27 cellular contexts compared by ENCODE assay signal in the genomic region with DNA sequence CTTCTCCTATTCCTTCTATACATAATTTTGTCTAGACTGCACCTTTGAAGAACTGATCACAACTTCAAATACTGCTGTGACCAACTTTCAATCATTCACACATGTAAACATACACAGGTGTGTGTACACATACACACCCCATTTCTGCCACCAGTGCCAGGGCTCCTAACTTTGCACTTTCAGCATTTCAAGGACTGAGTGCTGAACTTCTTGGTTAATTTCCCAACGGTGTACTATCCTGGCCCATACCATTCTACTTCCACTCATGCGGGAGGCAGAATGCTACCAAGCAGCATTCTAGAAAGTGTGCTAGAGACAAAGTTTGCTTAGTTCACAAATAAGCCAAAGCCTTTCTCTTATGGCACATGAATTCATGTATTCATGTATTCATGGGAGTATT. TPM values are rescaled to one million over a fixed set of nuclear protein-coding genes. Genes with fewer than 3 reads are reported as not detected.
DNase-seq lines count a peak whose midpoint lies in the region; ATAC-seq and TF ChIP-seq lines count a peak whose summit lies in the region.
"Had no signal": no experiment of that assay in that cellular context is flagged by ENCODE, and none has a peak within 500 bp of the region (broad histone marks: within the 10 kb centered on the region; RNA-seq: fewer than 3 reads in every experiment).

No MANE protein-coding gene starts in this region.

- TF ChIP-seq CTCF in IMR-90 (conservative IDR thresholded peaks at IDR 0.05; ENCODE audit: low read depth, low read length) (no peak), osteoblast (IDR thresholded peaks at IDR 0.05; ENCODE audit: extremely low read depth, low read depth, low read length) (no peak), gastrocnemius medialis (IDR thresholded peaks at IDR 0.05 in 4 of 5, conservative IDR thresholded peaks at IDR 0.05 in 1 of 5) (no peak)

- intact Hi-C loops in IMR-90 (cut with micrococcal nuclease) (no loop called here), gastrocnemius medialis (cut with DNase I; ENCODE audit: low total_unique reads) (no loop called here)

- H3K9me1 ChIP-seq in IMR-90 (ENCODE audit: insufficient read depth, low read length): peaks cover 3% of the 10 kb centered on the region

- H3K4me1 ChIP-seq in BLaER1 treated with 17β-estradiol and CSF1 and Interleukin-3, amounts not matched to agents 10 nM and 100 nM: peaks cover 0 to 34% (median 5%) of the 10 kb centered on the region in 10 experiments; a peak in 14 of 20 replicates
- H3K4me1 ChIP-seq in IMR-90 (ENCODE audit: control insufficient read depth, insufficient read depth, low read length): peaks cover 5% of the 10 kb centered on the region
- H3K4me1 ChIP-seq in osteoblast (ENCODE audit: insufficient read depth, low read length): peaks cover 20% of the 10 kb centered on the region
- no peaks in the 10 kb centered on the region for H3K4me1 ChIP-seq in gastrocnemius medialis
- H3K4me1 ChIP-seq: gastroesophageal sphincter, parathyroid adenoma, right atrium auricular region, spleen, testis had no signal

- no peak for TF ChIP-seq RAD21 in IMR-90 (IDR thresholded peaks at IDR 0.05; ENCODE audit: low read length)

- peaks cover 0 to 7% (median 0%) of the 10 kb centered on the region in 11 experiments; a peak in 2 of 22 replicates for H3K36me3 ChIP-seq in BLaER1 treated with 17β-estradiol and CSF1 and Interleukin-3, amounts not matched to agents 10 nM and 100 nM
- H3K36me3 ChIP-seq in IMR-90 (ENCODE audit: control insufficient read depth, insufficient read depth, low read length): no peaks in the 10 kb centered on the region
- H3K36me3 ChIP-seq in MG63: no peaks in the 10 kb centered on the region
- no peaks in the 10 kb centered on the region for H3K36me3 ChIP-seq in osteoblast (ENCODE audit: insufficient read depth, low read length)
- H3K36me3 ChIP-seq in gastrocnemius medialis: no peaks in the 10 kb centered on the region
- H3K36me3 ChIP-seq: gastroesophageal sphincter, right atrium auricular region had no signal

- H3K4me3 ChIP-seq in BLaER1 treated with 17β-estradiol and CSF1 and Interleukin-3, amounts not matched to agents 10 nM and 100 nM: no peak overlapping the region
- H3K4me3 ChIP-seq in IMR-90 (ENCODE audit: insufficient read depth, low read depth, low read length) (no peak overlapping the region), MG63 (no peak overlapping the region), osteoblast (ENCODE audit: insufficient read depth, low read length) (no peak overlapping the region), gastrocnemius medialis (no peak overlapping the region)
- H3K4me3 ChIP-seq: esophagus muscularis mucosa, gastroesophageal sphincter, right atrium auricular region, spleen, testis had no signal

- DNase-seq in IMR-90 (no peak), epithelial cell of prostate (ENCODE audit: low read depth, low spot score) (no peak), renal cortical epithelial cell (ENCODE audit: low read depth) (peak; percentile 9), MG63 (no peak), osteoblast (ENCODE audit: insufficient read length, low spot score, missing footprints) (no peak), gastrocnemius medialis (no peak)
- no peak for DNase-seq in activated CD4-positive, alpha-beta T cell treated with anti-CD3 and anti-CD28 coated beads, Interleukin-2, amount 50 U/mL, for 1 hour
- DNase-seq: activated CD4-positive, alpha-beta T cell treated with anti-CD3 and anti-CD28 coated beads for 36 hours; anterior cingulate cortex; CD8-positive, alpha-beta memory T cell; endodermal cell; hippocampal formation; NCI-H1436; NCI-H2081 treated with DMSO at 0.1 percent for 48 hours; NCI-H345; NCI-H69; Right ventricle myocardium superior; spleen; stimulated activated CD4-positive, alpha-beta T cell treated with anti-CD3 and anti-CD28 coated beads, Interleukin-2, amount 100 ng/mL, for 24 hours; testis had no signal

- H2BK5ac ChIP-seq in IMR-90 (ENCODE audit: low read depth, low read length, poor library complexity, severe bottlenecking): peak overlapping the region; percentile 58

- H4K91ac ChIP-seq in IMR-90 (ENCODE audit: insufficient read depth, low read depth, low read length): no peak overlapping the region

- H3K23ac ChIP-seq in IMR-90 (ENCODE audit: low read depth, low read length): no peak overlapping the region

- H3K9me3 ChIP-seq in BLaER1 treated with 17β-estradiol and CSF1 and Interleukin-3, amounts not matched to agents 10 nM and 100 nM (replicated peaks in 1 of 11): no peaks in the 10 kb centered on the region
- H3K9me3 ChIP-seq in IMR-90 (ENCODE audit: control insufficient read depth, insufficient read depth, low read length) (no peaks in the 10 kb centered on the region), MG63 (no peaks in the 10 kb centered on the region), osteoblast (ENCODE audit: low read depth, low read length) (no peaks in the 10 kb centered on the region), gastrocnemius medialis (no peaks in the 10 kb centered on the region)
- H3K9me3 ChIP-seq: esophagus muscularis mucosa, gastroesophageal sphincter, right atrium auricular region, spleen, testis had no signal

- no peaks in the 10 kb centered on the region for H3K79me2 ChIP-seq in osteoblast (ENCODE audit: insufficient read depth, low read length)
- H3K79me2 ChIP-seq: parathyroid adenoma had no signal

- H3K79me1 ChIP-seq in IMR-90 (ENCODE audit: low read depth in 1 of 2, low read length in 2 of 2): no peaks in the 10 kb centered on the region; a peak in 1 of 4 replicates

- no peaks in the 10 kb centered on the region for H3K27me3 ChIP-seq in BLaER1 treated with 17β-estradiol and CSF1 and Interleukin-3, amounts not matched to agents 10 nM and 100 nM
- H3K27me3 ChIP-seq in IMR-90 (ENCODE audit: control insufficient read depth, insufficient read depth, low read length) (no peaks in the 10 kb centered on the region), MG63 (no peaks in the 10 kb centered on the region), osteoblast (ENCODE audit: insufficient read depth, low read length) (no peaks in the 10 kb centered on the region), gastrocnemius medialis (no peaks in the 10 kb centered on the region)
- H3K27me3 ChIP-seq: esophagus muscularis mucosa, gastroesophageal sphincter, right atrium auricular region, testis had no signal

- H2AK5ac ChIP-seq in IMR-90 (ENCODE audit: low read depth, low read length): no peak overlapping the region

- peak overlapping the region in 4 of 11 experiments; percentile 42 to 71 (median 54); a peak in 9 of 22 replicates for H3K27ac ChIP-seq in BLaER1 treated with 17β-estradiol and CSF1 and Interleukin-3, amounts not matched to agents 10 nM and 100 nM
- H3K27ac ChIP-seq in IMR-90 (ENCODE audit: insufficient read depth, low read length): peak overlapping the region; percentile 41; the same call in 1 of the 2 replicates
- peak overlapping the region; percentile 39 for H3K27ac ChIP-seq in epithelial cell of prostate
- H3K27ac ChIP-seq in osteoblast (ENCODE audit: low read depth, low read length): no peak overlapping the region
- H3K27ac ChIP-seq in gastrocnemius medialis: no peak overlapping the region
- H3K27ac ChIP-seq: esophagus muscularis mucosa, gastroesophageal sphincter, KMS-11, parathyroid adenoma, right atrium auricular region, spleen, testis had no signal

- H2BK20ac ChIP-seq in IMR-90 (ENCODE audit: low read depth, low read length): peak overlapping the region; percentile 75

- H3K9ac ChIP-seq in BLaER1 treated with 17β-estradiol and CSF1 and Interleukin-3, amounts not matched to agents 10 nM and 100 nM: no peak overlapping the region
- no peak overlapping the region for H3K9ac ChIP-seq in IMR-90 (ENCODE audit: low read depth, low read length)
- H3K9ac ChIP-seq: KMS-11, parathyroid adenoma had no signal

- dilution Hi-C loops in IMR-90 (cut with HindIII; ENCODE audit: low sequenced_read_pairs, unreplicated experiment): no loop called here

- no peak overlapping the region for H2AK9ac ChIP-seq in IMR-90 (replicated peaks; ENCODE audit: low read depth, low read length, poor library complexity)

- H3K4ac ChIP-seq in IMR-90 (ENCODE audit: low read depth, low read length): peak overlapping the region; percentile 43; the same call in 1 of the 2 replicates

- peak overlapping the region; percentile 60; the same call in 1 of the 2 replicates for H3K18ac ChIP-seq in IMR-90 (ENCODE audit: low read depth, low read length)

- no peaks in the 10 kb centered on the region for H4K20me1 ChIP-seq in BLaER1 treated with 17β-estradiol and CSF1 and Interleukin-3, amounts not matched to agents 10 nM and 100 nM
- H4K20me1 ChIP-seq in IMR-90 (ENCODE audit: insufficient read depth, low read length) (no peaks in the 10 kb centered on the region), osteoblast (ENCODE audit: insufficient read depth, low read length) (no peaks in the 10 kb centered on the region)

- H3K56ac ChIP-seq in IMR-90 (ENCODE audit: extremely low read depth, insufficient read depth, low read length): no peak overlapping the region

- POLR2A ChIA-PET in IMR-90 (lab: Charles Lee; ENCODE audit: unreplicated experiment): no interaction called here

- 0 out of 2 replicates have a peak overlapping the region, but pooled peaks have one; percentile 39 for H4K5ac ChIP-seq in IMR-90 (ENCODE audit: low read depth, low read length)

- in situ Hi-C loops in IMR-90 (cut with MboI; ENCODE audit: low sequenced_read_pairs): no loop called here
- in situ Hi-C loops in gastrocnemius medialis (cut with MboI; ENCODE audit: low sequenced_read_pairs in 4 of 4): no loop called here

- CTCF ChIA-PET in IMR-90 (lab: Yijun Ruan, JAX): no interaction called here

- TF ChIP-seq POLR2A in IMR-90 (IDR thresholded peaks at IDR 0.05; ENCODE audit: low read depth, low read length) (no peak), gastrocnemius medialis (IDR thresholded peaks at IDR 0.05) (no peak)

- WGBS in IMR-90 (ENCODE audit: extremely low coverage in 2 of 2, insufficient read length in 1 of 2), 2 experiments: no CpG with 5 or more reads among the region's 2 CpGs

- H3K4me2 ChIP-seq in BLaER1 treated with 17β-estradiol and CSF1 and Interleukin-3, amounts not matched to agents 10 nM and 100 nM: peak overlapping the region in 6 of 11 experiments; percentile 9 to 60 (median 45); a peak in 10 of 22 replicates
- H3K4me2 ChIP-seq in IMR-90 (ENCODE audit: low read depth, low read length) (peak overlapping the region; percentile 5; the same call in 1 of the 2 replicates), osteoblast (ENCODE audit: insufficient read depth, low read length) (no peak overlapping the region)
- H3K4me2 ChIP-seq: KMS-11 had no signal

- no peak overlapping the region for H3K14ac ChIP-seq in IMR-90 (replicated peaks; ENCODE audit: low read depth, low read length)

- H2BK120ac ChIP-seq in IMR-90 (ENCODE audit: low read depth, low read length): peak overlapping the region; percentile 37; the same call in 1 of the 2 replicates

- 0 out of 4 replicates have a peak overlapping the region, but pooled peaks of 1 of the 2 experiments have one; percentile 6 for H4K8ac ChIP-seq in IMR-90 (ENCODE audit: low read depth in 2 of 2, low read length in 2 of 2)

- H2AFZ ChIP-seq in IMR-90 (replicated peaks; ENCODE audit: low read length, poor library complexity) (no peak overlapping the region), osteoblast (ENCODE audit: low read length) (no peak overlapping the region)
- H2AFZ ChIP-seq: parathyroid adenoma had no signal

- BruUV-seq in IMR-90 (replicated peaks; lab: Mats Ljungman, UMichigan): no TSS peak

- peak overlapping the region; percentile 24; the same call in 1 of the 3 replicates for H2BK15ac ChIP-seq in IMR-90 (ENCODE audit: low read depth, low read length)

- ATAC-seq in IMR-90 (ENCODE audit: low read depth) (no peak), gastrocnemius medialis (no peak)
- ATAC-seq: activated CD4-positive, alpha-beta T cell treated with anti-CD3 and anti-CD28 coated beads for 36 hours; activated naive CD4-positive, alpha-beta T cell treated with anti-CD3 and anti-CD28 coated beads, Interleukin-2, amount 50 U/mL, for 72 hours; gastroesophageal sphincter had no signal

RNA-seq across cellular contexts. Expression of a gene that starts 51.2 kb away (rescaled TPM):
- total RNA-seq in IMR-90 (2012; rRNA removed): 3.8 and 6.7 TPM in 2 replicates
- polyA plus RNA-seq in IMR-90 (2012; rRNA removed): 1.1 and 2.2 TPM in 2 replicates
- polyA plus RNA-seq in IMR-90 (2012; cell fraction: cytosol; rRNA removed): 0.23 and 0.30 TPM in 2 replicates
- polyA plus RNA-seq in IMR-90 (2012; cell fraction: nucleus; rRNA removed; ENCODE audit: low replicate concordance): 0.28 and 3.6 TPM in 2 replicates
- total RNA-seq in renal cortical epithelial cell: 4.5 and 7.2 TPM in 2 replicates
- 6.8 and 7.1 TPM in 2 replicates for total RNA-seq in MG63 (2014; rRNA removed; shearing (Covaris generic); ENCODE audit: low replicate concordance)
- total RNA-seq in osteoblast: 7.4 and 8.0 TPM in 2 replicates
- 10 to 100 TPM; 10.5 to 28.7 (median 13.7) TPM for total RNA-seq in gastrocnemius medialis

RNA-seq across cellular contexts. Expression of a gene that starts 55.4 kb away (rescaled TPM):
- total RNA-seq in IMR-90 (2012; rRNA removed) (35.5 and 39.2 TPM in 2 replicates), renal cortical epithelial cell (5.9 and 8.3 TPM in 2 replicates), osteoblast (76.7 and 93.1 TPM in 2 replicates), gastrocnemius medialis (10 to 100 TPM in 3 of 4 donors, 1 to 10 TPM in 1; 8.6 to 48.3 (median 36.6) TPM)
- 67.6 and 81.5 TPM in 2 replicates for polyA plus RNA-seq in IMR-90 (2012; rRNA removed)
- polyA plus RNA-seq in IMR-90 (2012; cell fraction: cytosol; rRNA removed): 73.6 and 78.2 TPM in 2 replicates
- polyA plus RNA-seq in IMR-90 (2012; cell fraction: nucleus; rRNA removed; ENCODE audit: low replicate concordance): 31.5 and 60.3 TPM in 2 replicates
- total RNA-seq in MG63 (2014; rRNA removed; shearing (Covaris generic); ENCODE audit: low replicate concordance): 1.1 and 6.2 TPM in 2 replicates
- total RNA-seq: activated CD4-positive, alpha-beta T cell treated with anti-CD3 and anti-CD28 coated beads for 36 hours; activated naive CD4-positive, alpha-beta T cell treated with anti-CD3 and anti-CD28 coated beads, Interleukin-2, amount 50 U/mL, for 72 hours; CD8-positive, alpha-beta memory T cell had no signal

Comparison
In these comparisons a context has a peak if more than half of its experiments do, and no peak if none do; other contexts are left out.
1. H3K27ac ChIP-seq: peak in IMR-90 (single experiment) and epithelial cell of prostate (single experiment); none in osteoblast (single experiment) and gastrocnemius medialis (0 of 4).